Comparison of ENCODE assay signal across 24 cellular contexts in the genomic region with DNA sequence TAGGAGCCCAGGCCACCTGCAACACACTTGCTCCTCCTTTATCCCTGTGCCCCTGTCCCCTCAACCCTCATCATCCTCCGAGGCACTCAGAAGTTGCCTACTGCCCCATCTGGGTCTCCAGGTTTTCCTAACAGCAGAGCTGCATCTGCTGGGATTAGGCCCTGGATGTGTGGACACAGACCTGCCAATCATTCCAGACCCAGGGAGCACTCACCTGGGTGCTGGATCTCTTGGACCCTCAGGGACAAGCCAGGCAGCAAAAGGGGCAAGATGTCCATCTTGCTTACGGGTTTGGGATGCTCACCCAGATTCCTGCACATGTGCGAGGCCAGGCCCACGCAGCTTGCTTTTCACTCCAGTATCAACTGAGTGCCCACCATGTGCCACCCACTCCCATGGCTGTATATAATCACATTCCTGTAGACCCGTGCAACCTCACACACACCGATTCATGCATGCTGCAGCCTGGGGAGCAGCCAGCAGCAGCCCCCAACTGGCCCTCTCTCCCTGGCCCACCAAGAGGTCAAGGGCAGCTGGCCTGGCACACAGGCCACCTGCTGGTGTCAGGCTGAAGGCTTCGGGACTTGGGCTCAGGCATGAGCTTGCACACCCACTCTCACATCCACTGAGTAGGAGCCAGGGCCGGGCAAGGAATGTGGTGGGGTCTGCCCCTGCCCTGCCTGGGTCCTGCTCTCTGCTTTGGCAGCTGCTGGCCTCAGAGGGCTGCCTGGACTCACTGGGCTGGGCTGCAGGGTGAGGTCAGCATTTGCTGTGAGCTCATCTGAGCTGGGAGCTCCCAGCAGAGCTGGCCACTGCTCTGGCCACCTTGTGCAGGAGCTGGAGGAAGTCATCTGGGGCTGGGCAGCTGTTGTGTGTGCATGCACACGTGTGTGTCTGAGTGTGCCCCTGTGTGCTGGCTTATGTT. TPM values are rescaled to one million over a fixed set of nuclear protein-coding genes. Genes with fewer than 3 reads are reported as not detected.
A peak's percentile ranks its signal among the peaks of the same experiment; 100 is the strongest.
DNase-seq lines count a peak whose midpoint lies in the region; ATAC-seq and TF ChIP-seq lines count a peak whose summit lies in the region.
"Had no signal": no experiment of that assay in that cellular context is flagged by ENCODE, and none has a peak within 500 bp of the region (broad histone marks: within the 10 kb centered on the region; RNA-seq: fewer than 3 reads in every experiment).

No MANE protein-coding gene starts in this region.

- H4K20me1 ChIP-seq in GM23248 (ENCODE audit: insufficient read depth) (no peaks in the 10 kb centered on the region), SU-DHL-6 (ENCODE audit: low read depth, low read length) (no peaks in the 10 kb centered on the region)

- H3K27ac ChIP-seq in GM23248 (no peak overlapping the region), SU-DHL-6 (ENCODE audit: low read depth, low read length) (peak overlapping the region; percentile 94), mesendoderm (ENCODE audit: low read depth, low read length) (no peak overlapping the region)
- H3K27ac ChIP-seq: left lung, pancreas, right atrium auricular region had no signal

- H3K27me3 ChIP-seq in GM23248 (replicated peaks; ENCODE audit: insufficient read depth) (no peaks in the 10 kb centered on the region), SU-DHL-6 (ENCODE audit: low read length) (no peaks in the 10 kb centered on the region), mesendoderm (ENCODE audit: insufficient read depth, low read length, poor library complexity) (no peaks in the 10 kb centered on the region)
- H3K27me3 ChIP-seq: left lung, pancreas, right atrium auricular region, spleen had no signal

- no peak overlapping the region for H3K4me3 ChIP-seq in GM23248
- H3K4me3 ChIP-seq in SU-DHL-6 (ENCODE audit: insufficient read depth, low read length, poor library complexity, severe bottlenecking) = no peak overlapping the region
- H3K4me3 ChIP-seq in mesendoderm (ENCODE audit: low read length) = no peak overlapping the region
- H3K4me3 ChIP-seq: left lung, pancreas, right atrium auricular region had no signal

- H3K27me3 Mint-ChIP-seq in stimulated activated naive B cell treated with anti-CD40 and anti-IgM and Interleukin-4, amounts not matched to agents 10 μg/mL and 1 μg/mL and 100 μg/mL, for 72 hours = no peaks in the 10 kb centered on the region
- H3K27me3 Mint-ChIP-seq: activated naive CD8-positive, alpha-beta T cell treated with anti-CD3 and anti-CD28 coated beads, Interleukin-2, amount 50 U/mL, for 24 hours; activated T-cell treated with anti-CD3 and anti-CD28 coated beads, Interleukin-2, amount 50 U/mL, for 24 hours; CD4-positive, CD25-positive, alpha-beta regulatory T cell; dendritic cell treated with granulocyte-macrophage colony-stimulating factor and Interleukin-4, amounts not matched to agents 40 ng/mL and 50 ng/mL, for 4 days; naive thymus-derived CD4-positive, alpha-beta T cell; type B pancreatic cell had no signal

- H3K79me2 ChIP-seq in GM23248 (ENCODE audit: insufficient read depth) (no peaks in the 10 kb centered on the region), SU-DHL-6 (ENCODE audit: insufficient read depth, low read length) (peaks cover 70% of the 10 kb centered on the region), mesendoderm (ENCODE audit: control insufficient read depth, insufficient read depth, low read length) (no peaks in the 10 kb centered on the region)

- H3K9ac ChIP-seq in GM23248 = no peak overlapping the region
- H3K9ac ChIP-seq in SU-DHL-6 (ENCODE audit: low read length) = peak overlapping the region; percentile 56; the same call in 1 of the 2 replicates
- no peak overlapping the region for H3K9ac ChIP-seq in mesendoderm (ENCODE audit: low read length)

- ATAC-seq in stimulated activated naive B cell treated with anti-CD40 and anti-IgM and Interleukin-4, amounts not matched to agents 10 μg/mL and 1 μg/mL and 100 μg/mL, for 72 hours (replicated peaks) = no peak
- ATAC-seq: activated naive CD8-positive, alpha-beta T cell treated with anti-CD3 and anti-CD28 coated beads, Interleukin-2, amount 50 U/mL, for 24 hours; HCT116; left lung; naive thymus-derived CD4-positive, alpha-beta T cell; Right ventricle myocardium inferior had no signal

- H3K18ac ChIP-seq in mesendoderm (ENCODE audit: low read length) = no peak overlapping the region

- H3K9me3 Mint-ChIP-seq in stimulated activated naive B cell treated with anti-CD40 and anti-IgM and Interleukin-4, amounts not matched to agents 10 μg/mL and 1 μg/mL and 100 μg/mL, for 72 hours = no peaks in the 10 kb centered on the region
- H3K9me3 Mint-ChIP-seq: activated naive CD8-positive, alpha-beta T cell treated with anti-CD3 and anti-CD28 coated beads, Interleukin-2, amount 50 U/mL, for 24 hours; activated T-cell treated with anti-CD3 and anti-CD28 coated beads, Interleukin-2, amount 50 U/mL, for 24 hours; CD4-positive, CD25-positive, alpha-beta regulatory T cell; dendritic cell treated with granulocyte-macrophage colony-stimulating factor and Interleukin-4, amounts not matched to agents 40 ng/mL and 50 ng/mL, for 4 days; naive thymus-derived CD4-positive, alpha-beta T cell; T-helper 2 cell treated with Interferon-gamma antibody and Interleukin-4, amounts not matched to agents 5 μg/mL and 100 μg/mL, for 36 hours; type B pancreatic cell had no signal

- no peak overlapping the region for H4K8ac ChIP-seq in mesendoderm (ENCODE audit: low read depth, low read length)

- WGBS in GM23248 (ENCODE audit: low coverage in 1 of 2, low lambda C conversion rate in 2 of 2, missing lambda C conversion rate in 2 of 2), 2 experiments = 78 to 84% methylated on average over 9 of the region's 9 CpGs
- no CpG with 5 or more reads among the region's 9 CpGs for whole genome bisulfite sequencing in mesendoderm (ENCODE audit: extremely low coverage, insufficient coverage, low lambda C conversion rate)

- no peaks in the 10 kb centered on the region for H3K9me2 ChIP-seq in GM23248 (ENCODE audit: insufficient read depth)
- no peaks in the 10 kb centered on the region for H3K9me2 ChIP-seq in SU-DHL-6 (replicated peaks; ENCODE audit: insufficient read depth, low read length)

- H3K4me1 ChIP-seq in GM23248 (ENCODE audit: insufficient read depth) (no peaks in the 10 kb centered on the region), mesendoderm (ENCODE audit: control insufficient read depth, low read depth, low read length) (peaks cover 11% of the 10 kb centered on the region)

- peak overlapping the region; percentile 37 for H3K27ac Mint-ChIP-seq in stimulated activated naive B cell treated with anti-CD40 and anti-IgM and Interleukin-4, amounts not matched to agents 10 μg/mL and 1 μg/mL and 100 μg/mL, for 72 hours
- H3K27ac Mint-ChIP-seq: activated naive CD8-positive, alpha-beta T cell treated with anti-CD3 and anti-CD28 coated beads, Interleukin-2, amount 50 U/mL, for 24 hours; activated T-cell treated with anti-CD3 and anti-CD28 coated beads, Interleukin-2, amount 50 U/mL, for 24 hours; dendritic cell treated with granulocyte-macrophage colony-stimulating factor and Interleukin-4, amounts not matched to agents 40 ng/mL and 50 ng/mL, for 4 days; T-helper 2 cell treated with Interferon-gamma antibody and Interleukin-4, amounts not matched to agents 5 μg/mL and 100 μg/mL, for 36 hours; type B pancreatic cell had no signal

- no peak overlapping the region for H2AK5ac ChIP-seq in mesendoderm (ENCODE audit: low read length)

- no peak overlapping the region for H3K4ac ChIP-seq in mesendoderm (ENCODE audit: low read depth, low read length)

- H3K36me3 ChIP-seq in GM23248 (ENCODE audit: low read depth) (no peaks in the 10 kb centered on the region), SU-DHL-6 (ENCODE audit: low read length) (no peaks in the 10 kb centered on the region), mesendoderm (ENCODE audit: control insufficient read depth, insufficient read depth, low read length) (no peaks in the 10 kb centered on the region)

- peaks cover 77 to 98% of the 10 kb centered on the region in 2 donors for H3K4me1 Mint-ChIP-seq in stimulated activated naive B cell treated with anti-CD40 and anti-IgM and Interleukin-4, amounts not matched to agents 10 μg/mL and 1 μg/mL and 100 μg/mL, for 72 hours

- TF ChIP-seq CTCF in SU-DHL-6 (IDR thresholded peaks at IDR 0.05; ENCODE audit: insufficient read depth, low read length, poor library complexity, severe bottlenecking) = no peak

- no peaks in the 10 kb centered on the region for H3F3A ChIP-seq in GM23248 (ENCODE audit: insufficient read depth)
- peaks cover 40% of the 10 kb centered on the region for H3F3A ChIP-seq in SU-DHL-6 (ENCODE audit: insufficient read depth)

- H3K79me1 ChIP-seq in mesendoderm (ENCODE audit: low read length) = peaks cover 9% of the 10 kb centered on the region

- DNase-seq in GM23248 (peak; percentile 20), mesendoderm (no peak), SHP77 (lab: John Stamatoyannopoulos, UW) (no peak), Kasumi-1 (lab: John Stamatoyannopoulos, UW) (no peak), NCI-H2029 (lab: John Stamatoyannopoulos, UW) (no peak)
- DNase-seq in stimulated activated naive B cell treated with anti-CD40 and anti-IgM and Interleukin-4, amounts not matched to agents 10 μg/mL and 1 μg/mL and 100 μg/mL, for 72 hours = no peak
- DNase-seq: activated CD8-positive, alpha-beta memory T cell treated with anti-CD3 and anti-CD28 coated beads for 24 hours; activated gamma-delta T cell; activated naive CD8-positive, alpha-beta T cell treated with anti-CD3 and anti-CD28 coated beads, Interleukin-2, amount 50 U/mL, for 24 hours; activated T-cell treated with anti-CD3 and anti-CD28 coated beads, Interleukin-2, amount 50 U/mL, for 24 hours; caudate nucleus; CD4-positive, CD25-positive, alpha-beta regulatory T cell; naive thymus-derived CD4-positive, alpha-beta T cell; OCI-M1; pancreas; spleen had no signal

- H3K36me3 Mint-ChIP-seq in stimulated activated naive B cell treated with anti-CD40 and anti-IgM and Interleukin-4, amounts not matched to agents 10 μg/mL and 1 μg/mL and 100 μg/mL, for 72 hours = peaks cover 54 to 69% of the 10 kb centered on the region in 2 donors
- H3K36me3 Mint-ChIP-seq: type B pancreatic cell had no signal

- no peak overlapping the region for H4K5ac ChIP-seq in mesendoderm (ENCODE audit: low read length)

- H3K4me3 Mint-ChIP-seq in stimulated activated naive B cell treated with anti-CD40 and anti-IgM and Interleukin-4, amounts not matched to agents 10 μg/mL and 1 μg/mL and 100 μg/mL, for 72 hours = no peak overlapping the region
- H3K4me3 Mint-ChIP-seq: activated naive CD8-positive, alpha-beta T cell treated with anti-CD3 and anti-CD28 coated beads, Interleukin-2, amount 50 U/mL, for 24 hours; activated T-cell treated with anti-CD3 and anti-CD28 coated beads, Interleukin-2, amount 50 U/mL, for 24 hours; CD4-positive, CD25-positive, alpha-beta regulatory T cell; dendritic cell treated with granulocyte-macrophage colony-stimulating factor and Interleukin-4, amounts not matched to agents 40 ng/mL and 50 ng/mL, for 4 days; naive thymus-derived CD4-positive, alpha-beta T cell; T-helper 2 cell treated with Interferon-gamma antibody and Interleukin-4, amounts not matched to agents 5 μg/mL and 100 μg/mL, for 36 hours; type B pancreatic cell had no signal

- no peak overlapping the region for H3K23ac ChIP-seq in mesendoderm (ENCODE audit: low read length)

- H3K4me2 ChIP-seq in GM23248 (ENCODE audit: unreplicated experiment) (no peak overlapping the region), SU-DHL-6 (ENCODE audit: low read depth, low read length, poor library complexity, severe bottlenecking) (no peak overlapping the region), mesendoderm (ENCODE audit: low read length) (no peak overlapping the region)

- H2AFZ ChIP-seq in GM23248 = no peak overlapping the region
- no peak overlapping the region for H2AFZ ChIP-seq in SU-DHL-6 (ENCODE audit: low read depth, low read length, severe bottlenecking)

- in situ Hi-C loops in GM23248 (cut with MboI) = no loop called here

- no peak overlapping the region for H2BK5ac ChIP-seq in mesendoderm (ENCODE audit: low read length)

- no peak overlapping the region for H2BK15ac ChIP-seq in mesendoderm (replicated peaks; ENCODE audit: low read depth)

- no peaks in the 10 kb centered on the region for H3K9me3 ChIP-seq in GM23248 (ENCODE audit: low read depth)
- H3K9me3 ChIP-seq in SU-DHL-6 (ENCODE audit: insufficient read depth, low read length) = no peaks in the 10 kb centered on the region
- H3K9me3 ChIP-seq: left lung, pancreas, right atrium auricular region, spleen had no signal

- peak overlapping the region; percentile 27 for H3K56ac ChIP-seq in mesendoderm (ENCODE audit: low read length)

- no peak overlapping the region for H2BK120ac ChIP-seq in mesendoderm (ENCODE audit: low read depth, low read length)

RNA-seq across cellular contexts. Expression of a gene that starts 14.9 kb away (rescaled TPM):
- total RNA-seq in GM23248 (2014; rRNA removed; shearing (Covaris generic)) = 1.8 and 2.5 TPM in 2 replicates
- 9.2 and 9.6 TPM in 2 replicates for polyA plus RNA-seq in GM23248 (2016; fragmentation: Nextera tagmentation; extraction: Ambion mirVana)
- polyA plus RNA-seq in mesendoderm (2013, experiment 1 of 2) = 15.2 TPM
- polyA plus RNA-seq in mesendoderm (2013, experiment 2 of 2) = 16.6 TPM

RNA-seq across cellular contexts. Expression of a gene that starts 45.6 kb away (rescaled TPM):
- total RNA-seq in GM23248 (2014; rRNA removed; shearing (Covaris generic)) = 20.9 and 35.0 TPM in 2 replicates
- 35.7 and 43.8 TPM in 2 replicates for polyA plus RNA-seq in GM23248 (2016; fragmentation: Nextera tagmentation; extraction: Ambion mirVana)
- polyA plus RNA-seq in mesendoderm (2013, experiment 1 of 2) = 12.3 TPM
- 12.4 TPM for polyA plus RNA-seq in mesendoderm (2013, experiment 2 of 2)
